ENCODE assay signal across 36 cellular contexts in the genomic region with DNA sequence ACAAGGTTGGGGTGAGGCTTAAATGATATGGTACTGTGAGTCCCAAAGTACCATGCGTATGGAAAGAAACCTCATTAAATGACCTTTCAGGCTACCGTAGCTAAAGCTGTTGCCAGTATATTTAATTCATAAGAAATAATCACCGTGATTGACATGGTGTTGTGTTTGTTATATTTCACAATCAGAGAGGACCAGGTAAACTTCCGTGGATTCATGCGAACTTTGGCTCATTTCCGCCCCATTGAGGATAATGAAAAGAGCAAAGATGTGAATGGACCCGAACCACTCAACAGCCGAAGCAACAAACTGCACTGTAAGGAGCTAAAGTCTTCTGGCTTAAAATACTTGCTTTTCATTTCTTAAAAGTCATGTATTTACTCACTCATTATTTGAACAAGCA. TPM values are rescaled to one million over a fixed set of nuclear protein-coding genes. Genes with fewer than 3 reads are reported as not detected.
"Had no signal": no experiment of that assay in that cellular context is flagged by ENCODE, and none has a peak within 500 bp of the region (broad histone marks: within the 10 kb centered on the region; RNA-seq: fewer than 3 reads in every experiment).

No MANE protein-coding gene starts in this region.

- DNase-seq: activated B cell treated with CpG ODN at 0.5 μM for 24 hours; activated CD4-positive, alpha-beta memory T cell treated with anti-CD3 and anti-CD28 coated beads, Interleukin-2, amount 10 ng/mL, durations not matched to agents 7 days and 5 days; activated CD4-positive, alpha-beta T cell treated with anti-CD3 and anti-CD28 coated beads for 4 hours; activated CD4-positive, CD25-positive, alpha-beta regulatory T cell treated with anti-CD3 and anti-CD28 coated beads, Interleukin-2, amount 50 U/mL, for 72 hours; activated CD8-positive, alpha-beta memory T cell treated with anti-CD3 and anti-CD28 coated beads for 24 hours; activated CD8-positive, alpha-beta memory T cell treated with anti-CD3 and anti-CD28 coated beads, Interleukin-2, amount 10 ng/mL, durations not matched to agents 7 days and 5 days; activated CD8-positive, alpha-beta memory T cell treated with anti-CD3 and anti-CD28 coated beads, Interleukin-2, amount 50 U/mL, for 48 hours; activated effector memory CD4-positive, alpha-beta T cell treated with Interleukin-2 at 50 U/mL for 16 hours; activated naive CD4-positive, alpha-beta T cell treated with anti-CD3 and anti-CD28 coated beads, Interleukin-2, amount 10 ng/mL, durations not matched to agents 7 days and 5 days; activated naive CD8-positive, alpha-beta T cell treated with anti-CD3 and anti-CD28 coated beads, Interleukin-2, amount 50 U/mL, for 24 hours; activated T-cell treated with anti-CD3 and anti-CD28 coated beads, Interleukin-2, amount 50 U/mL, for 48 hours; anterior cingulate cortex; central memory CD4-positive, alpha-beta T cell; Kasumi-1; KG1; MG63; NCI-H1048; NCI-H1105 treated with DMSO at 0.1 percent for 48 hours; NCI-H1436; NCI-H1694 treated with DMSO at 0.1 percent for 48 hours; NCI-H2029; NCI-H345; NCI-H526; NCI-H748 treated with DMSO at 0.1 percent for 48 hours; NK-92 treated with Interleukin-12 subunit alpha and Interleukin-12 subunit beta, amount 100 ng/mL, for 24 hours; PC-3; Right ventricle myocardium superior had no signal

- H3K27me3 ChIP-seq: MG63 had no signal

- H3K4me3 ChIP-seq: MG63 had no signal

- H3K27ac ChIP-seq: RWPE1 had no signal

- H3K4me1 Mint-ChIP-seq: activated CD4-positive, alpha-beta memory T cell treated with anti-CD3 and anti-CD28 coated beads, Interleukin-2, amount 10 ng/mL, durations not matched to agents 7 days and 5 days; activated CD8-positive, alpha-beta memory T cell treated with anti-CD3 and anti-CD28 coated beads, Interleukin-2, amount 10 ng/mL, durations not matched to agents 7 days and 5 days; activated naive CD4-positive, alpha-beta T cell treated with anti-CD3 and anti-CD28 coated beads, Interleukin-2, amount 10 ng/mL, durations not matched to agents 7 days and 5 days; brain had no signal

- H3K9me3 Mint-ChIP-seq: activated B cell treated with CpG ODN at 0.5 μM for 24 hours; activated CD4-positive, alpha-beta memory T cell treated with anti-CD3 and anti-CD28 coated beads, Interleukin-2, amount 10 ng/mL, durations not matched to agents 7 days and 5 days; activated naive CD4-positive, alpha-beta T cell treated with anti-CD3 and anti-CD28 coated beads, Interleukin-2, amount 10 ng/mL, durations not matched to agents 7 days and 5 days; activated naive CD8-positive, alpha-beta T cell treated with anti-CD3 and anti-CD28 coated beads, Interleukin-2, amount 50 U/mL, for 24 hours; brain had no signal

- H3K4me3 Mint-ChIP-seq: activated B cell treated with CpG ODN at 0.5 μM for 24 hours; activated CD4-positive, alpha-beta memory T cell treated with anti-CD3 and anti-CD28 coated beads, Interleukin-2, amount 10 ng/mL, durations not matched to agents 7 days and 5 days; activated CD8-positive, alpha-beta memory T cell treated with anti-CD3 and anti-CD28 coated beads, Interleukin-2, amount 10 ng/mL, durations not matched to agents 7 days and 5 days; activated naive CD4-positive, alpha-beta T cell treated with anti-CD3 and anti-CD28 coated beads, Interleukin-2, amount 10 ng/mL, durations not matched to agents 7 days and 5 days; activated naive CD8-positive, alpha-beta T cell; activated naive CD8-positive, alpha-beta T cell treated with anti-CD3 and anti-CD28 coated beads, Interleukin-2, amount 50 U/mL, for 24 hours; brain had no signal

- FAIRE-seq: bronchial epithelial cell, RCC 7860, TTC549 had no signal

- ATAC-seq: activated CD8-positive, alpha-beta memory T cell treated with anti-CD3 and anti-CD28 coated beads, Interleukin-2, amount 10 ng/mL, durations not matched to agents 7 days and 5 days; activated naive CD8-positive, alpha-beta T cell treated with anti-CD3 and anti-CD28 coated beads, Interleukin-2, amount 50 U/mL, for 24 hours; PC-3 had no signal

- H3K27me3 Mint-ChIP-seq: activated B cell treated with CpG ODN at 0.5 μM for 24 hours; activated CD4-positive, alpha-beta memory T cell treated with anti-CD3 and anti-CD28 coated beads, Interleukin-2, amount 10 ng/mL, durations not matched to agents 7 days and 5 days; activated CD8-positive, alpha-beta memory T cell treated with anti-CD3 and anti-CD28 coated beads, Interleukin-2, amount 10 ng/mL, durations not matched to agents 7 days and 5 days; activated naive CD4-positive, alpha-beta T cell treated with anti-CD3 and anti-CD28 coated beads, Interleukin-2, amount 10 ng/mL, durations not matched to agents 7 days and 5 days; activated naive CD8-positive, alpha-beta T cell; activated naive CD8-positive, alpha-beta T cell treated with anti-CD3 and anti-CD28 coated beads, Interleukin-2, amount 50 U/mL, for 24 hours had no signal

- H3K9me3 ChIP-seq: MG63 had no signal

- H3K27ac Mint-ChIP-seq: activated B cell treated with CpG ODN at 0.5 μM for 24 hours; activated CD4-positive, alpha-beta memory T cell treated with anti-CD3 and anti-CD28 coated beads, Interleukin-2, amount 10 ng/mL, durations not matched to agents 7 days and 5 days; activated CD8-positive, alpha-beta memory T cell treated with anti-CD3 and anti-CD28 coated beads, Interleukin-2, amount 10 ng/mL, durations not matched to agents 7 days and 5 days; activated naive CD4-positive, alpha-beta T cell treated with anti-CD3 and anti-CD28 coated beads, Interleukin-2, amount 10 ng/mL, durations not matched to agents 7 days and 5 days; activated naive CD8-positive, alpha-beta T cell; activated naive CD8-positive, alpha-beta T cell treated with anti-CD3 and anti-CD28 coated beads, Interleukin-2, amount 50 U/mL, for 24 hours; brain had no signal

RNA-seq across cellular contexts. Expression of gene EXD1, which starts 32.0 kb away (rescaled TPM):
- total RNA-seq: activated B cell treated with CpG ODN at 0.5 μM for 24 hours; activated CD4-positive, alpha-beta memory T cell treated with anti-CD3 and anti-CD28 coated beads, Interleukin-2, amount 10 ng/mL, durations not matched to agents 7 days and 5 days; activated CD8-positive, alpha-beta memory T cell treated with anti-CD3 and anti-CD28 coated beads, Interleukin-2, amount 10 ng/mL, durations not matched to agents 7 days and 5 days; NCI-H460; PC-3; Right ventricle myocardium superior; T-helper 1 cell treated with Interleukin-12 subunit alpha and Interleukin-12 subunit beta and Interleukin-4 antibody, amounts not matched to agents 30 ng/mL and 1 ng/mL, for 36 hours; T-helper 2 cell treated with Interferon-gamma antibody and Interleukin-4, amounts not matched to agents 100 ng/mL and 5 ng/mL, for 36 hours had no signal
